ENCODE assay signal across 8 cellular contexts in genomic region chr1:184890539-184890973, GRCh38.
A peak's percentile ranks its signal among the peaks of the same experiment; 100 is the strongest.
DNase-seq lines count a peak whose midpoint lies in the region; ATAC-seq, FAIRE-seq and TF ChIP-seq lines count a peak whose summit lies in the region.

No MANE protein-coding gene starts in this region.

- peaks cover 1% of the 10 kb centered on the region for H3K27me3 Mint-ChIP-seq in activated CD4-positive, alpha-beta memory T cell treated with anti-CD3 and anti-CD28 coated beads for 36 hours

- CTCF ChIA-PET in activated CD4-positive, alpha-beta memory T cell treated with anti-CD3 and anti-CD28 coated beads for 36 hours (lab: Charles Lee), result interaction anchor here (0.6 to 3.9 kb wide), 5 partner anchors 8 to 84 kb away, joined by 3 to 16 read pairs (median 6); partner anchors contain the start of gene NIBAN1

- peaks cover 12% of the 10 kb centered on the region for H3K36me3 Mint-ChIP-seq in activated CD4-positive, alpha-beta memory T cell treated with anti-CD3 and anti-CD28 coated beads for 36 hours

- POLR2A ChIA-PET in activated CD4-positive, alpha-beta memory T cell treated with anti-CD3 and anti-CD28 coated beads for 36 hours (lab: Charles Lee), result interaction anchor here (0.9 to 4.2 kb wide), 9 partner anchors 8 to 135 kb away, joined by 3 to 46 read pairs (median 5); partner anchors contain the start of gene NIBAN1

- DNase-seq in H54 (ENCODE audit: insufficient read length, low spot score) (no peak), fibroblast of the aortic adventitia (ENCODE audit: low read depth) (peak; percentile 72), NCI-H510A (lab: John Stamatoyannopoulos, UW) (no peak), SW 1271 (lab: John Stamatoyannopoulos, UW) (no peak), OCI-M1 (lab: John Stamatoyannopoulos, UW) (no peak)
- DNase-seq in activated CD4-positive, alpha-beta memory T cell treated with anti-CD3 and anti-CD28 coated beads for 36 hours, result peak; percentile 63
- peak; percentile 27 for DNase-seq in stimulated activated CD8-positive, alpha-beta memory T cell treated with anti-CD3 and anti-CD28 coated beads, Interleukin-12 subunit alpha, Interleukin-12 subunit beta, amount 100 ng/mL, for 1 hour (ENCODE audit: low read depth)

- H3K4me1 Mint-ChIP-seq in activated CD4-positive, alpha-beta memory T cell treated with anti-CD3 and anti-CD28 coated beads for 36 hours (ENCODE audit: low read depth), result peaks cover 53% of the 10 kb centered on the region

- no peaks in the 10 kb centered on the region for H3K9me3 Mint-ChIP-seq in activated CD4-positive, alpha-beta memory T cell treated with anti-CD3 and anti-CD28 coated beads for 36 hours

- TF ChIP-seq CTCF in fibroblast of the aortic adventitia (IDR thresholded peaks at IDR 0.05; ENCODE audit: insufficient read depth, low read length), result no peak

- no peak for TF ChIP-seq POLR2A in H54 (IDR thresholded peaks at IDR 0.05; ENCODE audit: low read depth, low read length)

- intact Hi-C loops in activated CD4-positive, alpha-beta memory T cell treated with anti-CD3 and anti-CD28 coated beads for 36 hours (cut with micrococcal nuclease), result loop anchor here (1.0 to 5.0 kb wide), 11 partner anchors 8 to 933 kb away; no protein-coding TSS in a partner anchor

- peak overlapping the region; percentile 30 for H3K4me3 Mint-ChIP-seq in activated CD4-positive, alpha-beta memory T cell treated with anti-CD3 and anti-CD28 coated beads for 36 hours

- H3K4me3 ChIP-seq in fibroblast of the aortic adventitia (ENCODE audit: low read depth, low read length), result peak overlapping the region; percentile 11

- ATAC-seq in GM18517 (IDR thresholded peaks at IDR 0.05; ENCODE audit: unreplicated experiment), result no peak

- FAIRE-seq in H54 (lab: Jason Lieb, UNC), result peak; percentile 69

- H3K27ac Mint-ChIP-seq in activated CD4-positive, alpha-beta memory T cell treated with anti-CD3 and anti-CD28 coated beads for 36 hours, result peak overlapping the region; percentile 89

Comparison
In these comparisons a context has a peak if more than half of its experiments do, and no peak if none do; other contexts are left out.
1. DNase-seq: peak in activated CD4-positive, alpha-beta memory T cell treated with anti-CD3 and anti-CD28 coated beads for 36 hours (single experiment), fibroblast of the aortic adventitia (single experiment) and stimulated activated CD8-positive, alpha-beta memory T cell treated with anti-CD3 and anti-CD28 coated beads, Interleukin-12 subunit alpha, Interleukin-12 subunit beta, amount 100 ng/mL, for 1 hour (single experiment); none in H54 (single experiment), NCI-H510A (single experiment), SW 1271 (0 of 2) and OCI-M1 (single experiment).